Comparison of ENCODE assay signal across 8 cellular contexts in the genomic region with DNA sequence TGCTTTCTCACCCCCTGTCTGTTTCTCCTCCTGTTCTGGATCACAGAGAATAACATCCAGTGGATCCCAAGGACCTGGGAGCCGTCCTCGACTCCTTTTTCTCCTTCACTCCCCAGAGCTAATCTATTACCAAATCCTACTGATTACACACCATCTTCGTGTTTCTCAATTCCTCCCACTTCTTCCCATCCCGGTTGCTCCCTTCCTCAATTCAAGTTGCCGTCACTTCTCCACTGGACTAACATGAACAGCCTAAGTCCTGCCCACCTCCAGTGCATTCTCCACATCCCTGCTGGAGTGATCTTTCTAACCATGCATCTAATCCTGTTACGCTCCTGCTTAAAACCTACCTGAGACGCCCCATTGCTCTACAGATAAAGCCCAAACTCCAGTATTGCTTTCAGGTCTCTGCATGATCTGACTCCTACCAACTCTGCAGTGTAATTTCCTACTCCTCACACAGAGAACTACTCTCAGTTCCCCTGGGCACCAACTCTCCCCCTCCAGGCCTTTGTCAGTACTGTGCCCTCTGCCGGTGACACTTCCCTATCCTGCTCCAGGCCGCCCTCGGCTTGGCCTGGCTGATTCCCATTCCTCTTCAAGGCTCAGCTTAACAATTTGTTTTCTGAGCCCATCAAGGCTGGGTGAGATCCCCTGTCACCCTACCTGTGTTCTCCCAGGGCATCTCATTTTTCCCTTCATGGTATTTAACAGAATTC. TPM values are rescaled to one million over a fixed set of nuclear protein-coding genes. Genes with fewer than 3 reads are reported as not detected.
DNase-seq lines count a peak whose midpoint lies in the region; ATAC-seq and TF ChIP-seq lines count a peak whose summit lies in the region.

No MANE protein-coding gene starts in this region.

- H3K4me1 Mint-ChIP-seq in activated CD4-positive, alpha-beta memory T cell treated with anti-CD3 and anti-CD28 coated beads for 36 hours (ENCODE audit: low read depth) = peaks cover 42% of the 10 kb centered on the region

- DNase-seq in HFF-Myc (ENCODE audit: extremely low read depth, low read depth) (no peak), NCI-H146 (lab: John Stamatoyannopoulos, UW) (peak; percentile 43), body of pancreas (peak; percentile 42 to 60 (median 54)), left lung (peak; percentile 75 to 84), LoVo (ENCODE audit: low spot score) (no peak)
- no peak for DNase-seq in activated CD4-positive, alpha-beta memory T cell treated with anti-CD3 and anti-CD28 coated beads for 36 hours

- H3K4me1 ChIP-seq in body of pancreas (no peaks in the 10 kb centered on the region), left lung (peaks cover 0 to 66% of the 10 kb centered on the region in 2 donors)

- 65 to 71% methylated on average over 10 of the region's 10 CpGs for WGBS in body of pancreas, 2 donors

- H3K27ac ChIP-seq in body of pancreas (no peak overlapping the region), left lung (peak overlapping the region in 1 of 2 donors; percentile 64)

- H3K4me3 Mint-ChIP-seq in activated CD4-positive, alpha-beta memory T cell treated with anti-CD3 and anti-CD28 coated beads for 36 hours = no peak overlapping the region

- no peaks in the 10 kb centered on the region for H3K27me3 ChIP-seq in body of pancreas
- H3K27me3 ChIP-seq in left lung = no peaks in the 10 kb centered on the region

- ATAC-seq in GM18498 (IDR thresholded peaks at IDR 0.05; ENCODE audit: unreplicated experiment) = peak; percentile 74
- ATAC-seq in body of pancreas = peak; percentile 71
- ATAC-seq in left lung = peak; percentile 84
- ATAC-seq in GM19328 (IDR thresholded peaks at IDR 0.05; ENCODE audit: unreplicated experiment) = no peak

- no peaks in the 10 kb centered on the region for H3K27me3 Mint-ChIP-seq in activated CD4-positive, alpha-beta memory T cell treated with anti-CD3 and anti-CD28 coated beads for 36 hours

- CTCF ChIA-PET in activated CD4-positive, alpha-beta memory T cell treated with anti-CD3 and anti-CD28 coated beads for 36 hours (lab: Charles Lee) = interaction anchor here (1.0 kb wide), 1 partner anchor 30 kb away, joined by 5 read pairs; no protein-coding TSS in a partner anchor

- intact Hi-C loops in body of pancreas (cut with DNase I) (no loop called here), left lung (cut with DNase I) (no loop called here)
- intact Hi-C loops in activated CD4-positive, alpha-beta memory T cell treated with anti-CD3 and anti-CD28 coated beads for 36 hours (cut with micrococcal nuclease) = no loop called here

- no peak overlapping the region for H3K27ac Mint-ChIP-seq in activated CD4-positive, alpha-beta memory T cell treated with anti-CD3 and anti-CD28 coated beads for 36 hours

- peak; percentile 52 for TF ChIP-seq CTCF in HFF-Myc (IDR thresholded peaks at IDR 0.05; ENCODE audit: low read depth, low read length, missing control alignments)
- peak; percentile 24 to 57 (median 44) for TF ChIP-seq CTCF in body of pancreas (IDR thresholded peaks at IDR 0.05)
- TF ChIP-seq CTCF in left lung (IDR thresholded peaks at IDR 0.05) = peak; percentile 17 to 62

- no peak for TF ChIP-seq POLR2A in body of pancreas (IDR thresholded peaks at IDR 0.05)

- peaks cover 6% of the 10 kb centered on the region for H3K36me3 Mint-ChIP-seq in activated CD4-positive, alpha-beta memory T cell treated with anti-CD3 and anti-CD28 coated beads for 36 hours

- no peak overlapping the region for H3K4me3 ChIP-seq in HFF-Myc (replicated peaks; ENCODE audit: low read depth, low read length)
- H3K4me3 ChIP-seq in body of pancreas = no peak overlapping the region
- peak overlapping the region in 1 of 2 donors; percentile 44 for H3K4me3 ChIP-seq in left lung

- H3K9me3 Mint-ChIP-seq in activated CD4-positive, alpha-beta memory T cell treated with anti-CD3 and anti-CD28 coated beads for 36 hours = peaks cover 5% of the 10 kb centered on the region

- H3K9me3 ChIP-seq in body of pancreas (no peaks in the 10 kb centered on the region), left lung (no peaks in the 10 kb centered on the region)

- POLR2A ChIA-PET in activated CD4-positive, alpha-beta memory T cell treated with anti-CD3 and anti-CD28 coated beads for 36 hours (lab: Charles Lee) = no interaction called here

- H3K36me3 ChIP-seq in body of pancreas (replicated peaks in 1 of 2; ENCODE audit: insufficient read depth in 1 of 2, low read depth in 2 of 2) (no peaks in the 10 kb centered on the region), left lung (peaks cover 0 to 14% of the 10 kb centered on the region in 2 donors)

RNA-seq across cellular contexts. Expression of a gene that starts 2.4 kb away (rescaled TPM):
- total RNA-seq in body of pancreas (1 to 10 TPM in 1 of 2 donors, not detected in 1; 3.6 TPM), left lung (10 to 100 TPM; 15.2 to 41.3 TPM)
- under 1 TPM; 0.53 to 0.55 TPM for total RNA-seq in activated CD4-positive, alpha-beta memory T cell treated with anti-CD3 and anti-CD28 coated beads for 36 hours

RNA-seq across cellular contexts. Expression of a gene that starts 26.9 kb away (rescaled TPM):
- total RNA-seq in body of pancreas (1 to 10 TPM in 1 of 2 donors, not detected in 1; 6.3 TPM), left lung (1 to 10 TPM in 1 of 2 donors, under 1 TPM in 1; 0.73 to 2.2 TPM)
- not detected for total RNA-seq in activated CD4-positive, alpha-beta memory T cell treated with anti-CD3 and anti-CD28 coated beads for 36 hours

RNA-seq across cellular contexts. Expression of a gene that starts 33.4 kb away (rescaled TPM):
- total RNA-seq in body of pancreas (not detected), left lung (not detected)
- not detected for total RNA-seq in activated CD4-positive, alpha-beta memory T cell treated with anti-CD3 and anti-CD28 coated beads for 36 hours

RNA-seq across cellular contexts. Expression of a gene that starts 48.3 kb away (rescaled TPM):
- 10 to 100 TPM; 60.6 to 91.1 TPM for total RNA-seq in body of pancreas
- total RNA-seq in left lung = 10 to 100 TPM; 49.5 to 56.4 TPM
- total RNA-seq in activated CD4-positive, alpha-beta memory T cell treated with anti-CD3 and anti-CD28 coated beads for 36 hours = 10 to 100 TPM; 26.9 to 28.3 TPM

Comparison
In these comparisons a context has a peak if more than half of its experiments do, and no peak if none do; other contexts are left out.
1. DNase-seq: peak in NCI-H146 (single experiment), body of pancreas (4 of 4) and left lung (2 of 2); none in HFF-Myc (single experiment), LoVo (single experiment) and activated CD4-positive, alpha-beta memory T cell treated with anti-CD3 and anti-CD28 coated beads for 36 hours (single experiment).
2. Peak in every context shown above with its lines, with median percentiles within 50 percentile points of each other: CTCF ChIP-seq.